Comparison of ENCODE assay signal across 10 cellular contexts in genomic region chr1:7912743-7913557, GRCh38. TPM values are rescaled to one million over a fixed set of nuclear protein-coding genes. Genes with fewer than 3 reads are reported as not detected.
A peak's percentile ranks its signal among the peaks of the same experiment; 100 is the strongest.
DNase-seq lines count a peak whose midpoint lies in the region; ATAC-seq lines count a peak whose summit lies in the region.
"Had no signal": no experiment of that assay in that cellular context is flagged by ENCODE, and none has a peak within 500 bp of the region (broad histone marks: within the 10 kb centered on the region; RNA-seq: fewer than 3 reads in every experiment).

No MANE protein-coding gene starts in this region.

- H3K4me3 Mint-ChIP-seq in activated T-helper 2 cell treated with anti-CD3 and anti-CD28 coated beads, Interferon-gamma antibody, Interleukin-2, Interleukin-4, amounts not matched to agents 10 μg/mL and 5 μg/mL and 100 μg/mL, durations not matched to agents 14 hours and 24 hours and 36 hours (ENCODE audit: low read depth), result no peak overlapping the region

- H3K9me3 Mint-ChIP-seq in activated T-helper 2 cell treated with anti-CD3 and anti-CD28 coated beads, Interferon-gamma antibody, Interleukin-2, Interleukin-4, amounts not matched to agents 10 μg/mL and 5 μg/mL and 100 μg/mL, durations not matched to agents 14 hours and 24 hours and 36 hours, result no peaks in the 10 kb centered on the region

- H3K4me1 Mint-ChIP-seq in activated T-helper 2 cell treated with anti-CD3 and anti-CD28 coated beads, Interferon-gamma antibody, Interleukin-2, Interleukin-4, amounts not matched to agents 10 μg/mL and 5 μg/mL and 100 μg/mL, durations not matched to agents 14 hours and 24 hours and 36 hours (ENCODE audit: low read depth), result peaks cover 29% of the 10 kb centered on the region

- peak; percentile 14 for DNase-seq in NCI-H69 (lab: John Stamatoyannopoulos, UW)
- DNase-seq in activated T-helper 2 cell treated with anti-CD3 and anti-CD28 coated beads, Interferon-gamma antibody, Interleukin-2, Interleukin-4, amounts not matched to agents 10 μg/mL and 5 μg/mL and 100 μg/mL, durations not matched to agents 14 hours and 24 hours and 36 hours (ENCODE audit: low spot score), result no peak
- peak in 1 of 2 donors; percentile 68 for DNase-seq in left colon
- no peak for DNase-seq in left cardiac atrium
- no peak for DNase-seq in SK-N-DZ (ENCODE audit: low spot score)
- DNase-seq: amniotic stem cell, NCI-H82 had no signal

- intact Hi-C loops in activated T-helper 2 cell treated with anti-CD3 and anti-CD28 coated beads, Interferon-gamma antibody, Interleukin-2, Interleukin-4, amounts not matched to agents 10 μg/mL and 5 μg/mL and 100 μg/mL, durations not matched to agents 14 hours and 24 hours and 36 hours (cut with micrococcal nuclease), result no loop called here
- intact Hi-C loops in left colon (cut with DNase I, micrococcal nuclease) (no loop called here), left cardiac atrium (cut with DNase I) (no loop called here)

- 0 out of 2 replicates have a peak, but pooled peaks cover 3% of the 10 kb centered on the region for H3K4me1 ChIP-seq in ES-I3 (ENCODE audit: insufficient read depth, low read length)

- H3K27ac Mint-ChIP-seq in activated T-helper 2 cell treated with anti-CD3 and anti-CD28 coated beads, Interferon-gamma antibody, Interleukin-2, Interleukin-4, amounts not matched to agents 10 μg/mL and 5 μg/mL and 100 μg/mL, durations not matched to agents 14 hours and 24 hours and 36 hours, result peak overlapping the region; percentile 9

- H3K36me3 Mint-ChIP-seq in activated T-helper 2 cell treated with anti-CD3 and anti-CD28 coated beads, Interferon-gamma antibody, Interleukin-2, Interleukin-4, amounts not matched to agents 10 μg/mL and 5 μg/mL and 100 μg/mL, durations not matched to agents 14 hours and 24 hours and 36 hours (ENCODE audit: low read depth), result peaks cover 16% of the 10 kb centered on the region

- no peaks in the 10 kb centered on the region for H3K9me3 ChIP-seq in ES-I3 (ENCODE audit: control insufficient read depth, insufficient read depth, low read length)

- H3K27me3 Mint-ChIP-seq in activated T-helper 2 cell treated with anti-CD3 and anti-CD28 coated beads, Interferon-gamma antibody, Interleukin-2, Interleukin-4, amounts not matched to agents 10 μg/mL and 5 μg/mL and 100 μg/mL, durations not matched to agents 14 hours and 24 hours and 36 hours (ENCODE audit: low read depth), result no peaks in the 10 kb centered on the region

- no peaks in the 10 kb centered on the region for H3K36me3 ChIP-seq in ES-I3 (ENCODE audit: insufficient read depth, low read length)

- peak; percentile 99 for ATAC-seq in left colon
- ATAC-seq in left cardiac atrium, result no peak
- no peak for ATAC-seq in HG02610 (IDR thresholded peaks at IDR 0.05; ENCODE audit: unreplicated experiment)
- ATAC-seq in GM18517 (IDR thresholded peaks at IDR 0.05; ENCODE audit: unreplicated experiment), result no peak

- H3K9ac ChIP-seq in ES-I3 (ENCODE audit: low read depth, low read length), result peak overlapping the region; percentile 29; the same call in 1 of the 2 replicates

RNA-seq across cellular contexts. Expression of gene TNFRSF9, which starts 27.7 kb away (rescaled TPM):
- 112 and 115 TPM in 2 replicates for total RNA-seq in activated T-helper 2 cell treated with anti-CD3 and anti-CD28 coated beads, Interferon-gamma antibody, Interleukin-2, Interleukin-4, amounts not matched to agents 10 μg/mL and 5 μg/mL and 100 μg/mL, durations not matched to agents 14 hours and 24 hours and 36 hours
- total RNA-seq in left colon, result under 1 TPM; 0.09 to 0.50 TPM
- total RNA-seq in left cardiac atrium, result under 1 TPM; 0.08 to 0.09 TPM
- 0.05 TPM in 1 of 2 replicates, not detected in the other for polyA plus RNA-seq in SK-N-DZ (2014; cell fraction: cytosol; rRNA removed)
- polyA plus RNA-seq in SK-N-DZ (2014; cell fraction: nucleus; rRNA removed), result 0.37 TPM in 1 of 2 replicates, not detected in the other

RNA-seq across cellular contexts. Expression of gene PARK7, which starts 48.6 kb away (rescaled TPM):
- total RNA-seq in activated T-helper 2 cell treated with anti-CD3 and anti-CD28 coated beads, Interferon-gamma antibody, Interleukin-2, Interleukin-4, amounts not matched to agents 10 μg/mL and 5 μg/mL and 100 μg/mL, durations not matched to agents 14 hours and 24 hours and 36 hours, result 498 and 514 TPM in 2 replicates
- 100 to 1,000 TPM; 167 to 171 TPM for total RNA-seq in left colon
- 100 to 1,000 TPM; 284 to 328 TPM for total RNA-seq in left cardiac atrium
- 234 and 246 TPM in 2 replicates for polyA plus RNA-seq in SK-N-DZ (2014; cell fraction: cytosol; rRNA removed)
- polyA plus RNA-seq in SK-N-DZ (2014; cell fraction: nucleus; rRNA removed), result 137 and 147 TPM in 2 replicates

Comparison
In these comparisons a context has a peak if more than half of its experiments do, and no peak if none do; other contexts are left out.
1. RNA of gene TNFRSF9, which starts 27.7 kb away (total RNA-seq): 112 to 115 TPM in activated T-helper 2 cell treated with anti-CD3 and anti-CD28 coated beads, Interferon-gamma antibody, Interleukin-2, Interleukin-4, amounts not matched to agents 10 μg/mL and 5 μg/mL and 100 μg/mL, durations not matched to agents 14 hours and 24 hours and 36 hours; 0.09 to 0.50 TPM in left colon and 0.08 to 0.09 TPM in left cardiac atrium; every median in the first group is over 10 times any median in the second.